ENCODE assay signal across 8 cellular contexts in genomic region chr10:128268015-128268722, GRCh38.
DNase-seq lines count a peak whose midpoint lies in the region; FAIRE-seq and TF ChIP-seq lines count a peak whose summit lies in the region.

No MANE protein-coding gene starts in this region.

- H4K20me1 ChIP-seq in neural cell (ENCODE audit: insufficient read depth), result no peaks in the 10 kb centered on the region

- no peak overlapping the region for H3K27ac ChIP-seq in neural cell (ENCODE audit: low read length)
- no peak overlapping the region for H3K27ac ChIP-seq in colonic mucosa

- no peak for FAIRE-seq in HTR-8/SVneo (lab: Jason Lieb, UNC)

- H3K9me3 ChIP-seq in neural cell (ENCODE audit: low read length), result no peaks in the 10 kb centered on the region
- H3K9me3 ChIP-seq in colonic mucosa, result no peaks in the 10 kb centered on the region

- H3K9me2 ChIP-seq in neural cell (ENCODE audit: insufficient read depth, low read length), result no peaks in the 10 kb centered on the region

- H3K36me3 ChIP-seq in neural cell (ENCODE audit: insufficient read depth, low read length) (no peaks in the 10 kb centered on the region), colonic mucosa (no peaks in the 10 kb centered on the region)

- H3F3A ChIP-seq in neural cell (ENCODE audit: insufficient read depth, low read length, poor library complexity, severe bottlenecking), result no peaks in the 10 kb centered on the region

- intact Hi-C loops in colonic mucosa (cut with DNase I), result loop anchor here (10.0 kb wide), 1 partner anchor 1707 kb away; no protein-coding TSS in a partner anchor

- H3K79me2 ChIP-seq in neural cell (replicated peaks; ENCODE audit: insufficient read depth, low read length), result no peaks in the 10 kb centered on the region

- H3K9ac ChIP-seq in neural cell (ENCODE audit: low read length), result no peak overlapping the region
- H3K9ac ChIP-seq in colonic mucosa (ENCODE audit: low read depth in 2 of 2, low read length in 2 of 2), result no peak overlapping the region

- no peak overlapping the region for H2AFZ ChIP-seq in neural cell (ENCODE audit: low read depth, low read length)

- H3K4me3 ChIP-seq in neural cell (ENCODE audit: low read length) (no peak overlapping the region), colonic mucosa (no peak overlapping the region)

- no peaks in the 10 kb centered on the region for H3K27me3 ChIP-seq in neural cell (ENCODE audit: insufficient read depth, low read depth, low read length)
- H3K27me3 ChIP-seq in colonic mucosa, result no peaks in the 10 kb centered on the region

- TF ChIP-seq CTCF in neural cell (IDR thresholded peaks at IDR 0.05; ENCODE audit: poor library complexity, severe bottlenecking) (peak; percentile 91), colonic mucosa (IDR thresholded peaks at IDR 0.05) (no peak)

- peak; percentile 96 for TF ChIP-seq RAD21 in neural cell (conservative IDR thresholded peaks at IDR 0.05)

- H3K4me2 ChIP-seq in neural cell (ENCODE audit: low read length), result no peak overlapping the region

- peak; percentile 6 to 20 for DNase-seq in activated CD4-positive, alpha-beta T cell treated with anti-CD3 and anti-CD28 coated beads, Interleukin-2, amount 50 U/mL, for 48 hours
- no peak for DNase-seq in activated CD4-positive, alpha-beta T cell treated with anti-CD3 and anti-CD28 coated beads for 1 hour
- DNase-seq in NCI-H2029 (lab: John Stamatoyannopoulos, UW) (peak; percentile 22), cerebellum (ENCODE audit: low spot score) (peak; percentile 2), colonic mucosa (no peak), HTR-8/SVneo (ENCODE audit: insufficient read length, low spot score) (no peak), SKM-1 treated with dmso at 0.1 percent for 144 hours (lab: John Stamatoyannopoulos, UW; ENCODE audit: unreplicated experiment) (no peak)

- H3K4me1 ChIP-seq in colonic mucosa, result no peaks in the 10 kb centered on the region

- no peak for TF ChIP-seq EP300 in neural cell (conservative IDR thresholded peaks at IDR 0.05; ENCODE audit: poor library complexity, severe bottlenecking)

TF ChIP-seq in neural cell, 6 proteins besides CTCF, POLR2A, EP300 and RAD21:
- TF ChIP-seq TAF1 (IDR thresholded peaks at IDR 0.05; ENCODE audit: low read depth) (no peak), SMC3 (conservative IDR thresholded peaks at IDR 0.05; ENCODE audit: poor library complexity) (peak; percentile 95)

Comparison
In these comparisons a context has a peak if more than half of its experiments do, and no peak if none do; other contexts are left out.
1. DNase-seq: peak in activated CD4-positive, alpha-beta T cell treated with anti-CD3 and anti-CD28 coated beads, Interleukin-2, amount 50 U/mL, for 48 hours (2 of 2), NCI-H2029 (single experiment) and cerebellum (single experiment); none in activated CD4-positive, alpha-beta T cell treated with anti-CD3 and anti-CD28 coated beads for 1 hour (single experiment), colonic mucosa (single experiment), HTR-8/SVneo (single experiment) and SKM-1 treated with dmso at 0.1 percent for 144 hours (single experiment).